ENCODE assay signal across 28 cellular contexts in the genomic region with DNA sequence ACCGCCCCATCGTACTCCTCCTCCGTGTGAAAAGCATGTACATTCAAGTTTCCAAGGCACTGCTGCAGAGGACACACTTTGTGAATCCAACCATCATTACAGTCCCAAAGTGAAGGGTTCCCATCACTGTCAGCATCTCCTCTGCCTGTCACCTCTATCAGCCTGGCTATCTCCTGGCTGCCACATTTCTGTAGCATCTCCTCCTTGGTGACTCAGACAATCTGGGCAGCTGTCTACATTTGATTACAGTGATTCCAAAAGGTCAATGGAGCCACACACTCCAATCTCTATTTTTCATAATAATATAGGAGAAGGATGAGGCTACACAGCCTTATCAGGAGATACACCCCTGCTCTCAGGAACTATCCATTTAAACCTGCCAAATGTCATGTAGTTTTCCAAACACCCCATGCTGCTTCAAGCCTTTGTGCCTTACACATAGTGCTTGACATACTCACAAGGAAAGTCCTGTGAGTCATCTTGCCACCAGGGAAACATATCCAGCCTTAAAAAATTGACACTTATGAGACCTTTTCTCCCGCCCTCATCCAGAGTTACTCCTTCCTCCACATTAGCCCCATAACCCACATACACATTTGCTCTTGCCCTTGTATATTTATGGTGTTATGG.
DNase-seq lines count a peak whose midpoint lies in the region; TF ChIP-seq lines count a peak whose summit lies in the region.
"Had no signal": no experiment of that assay in that cellular context is flagged by ENCODE, and none has a peak within 500 bp of the region (broad histone marks: within the 10 kb centered on the region; RNA-seq: fewer than 3 reads in every experiment).

No MANE protein-coding gene starts in this region.

- DNase-seq in GM03348 (ENCODE audit: low spot score) (peak; percentile 40), amniotic epithelial cell (ENCODE audit: low read depth) (peak; percentile 55), fibroblast of mammary gland (ENCODE audit: low read depth) (peak; percentile 68), stromal cell of bone marrow (ENCODE audit: low read depth) (peak; percentile 54), RPMI8226 (no peak), activated gamma-delta T cell treated with Interleukin-2 at 50 U/mL for 16 hours (no peak)
- DNase-seq in activated CD4-positive, alpha-beta T cell treated with anti-CD3 and anti-CD28 coated beads, Interleukin-2, amount 50 U/mL, for 48 hours: no peak
- DNase-seq: activated CD4-positive, alpha-beta memory T cell treated with anti-CD3 and anti-CD28 coated beads for 36 hours; activated CD8-positive, alpha-beta memory T cell treated with anti-CD3 and anti-CD28 coated beads, Interleukin-2, amount 50 U/mL, for 48 hours; AML-193; body of pancreas; CD4-positive, alpha-beta memory T cell; DMS 273 treated with DMSO at 0.1 percent for 48 hours; endodermal cell; esophagus squamous epithelium; GF-D8; left colon; naive B cell; NCI-H1694; NCI-H510A treated with DMSO at 0.1 percent for 48 hours; occipital lobe; retina; stimulated activated CD4-positive, alpha-beta T cell treated with anti-CD3 and anti-CD28 coated beads, Interleukin-4, amount 100 ng/mL, for 24 hours; stimulated activated naive CD4-positive, alpha-beta T cell; T-cell had no signal

- no peak overlapping the region for H3K4me3 ChIP-seq in fibroblast of mammary gland (ENCODE audit: control insufficient read depth, low read depth, low read length)
- H3K4me3 ChIP-seq: body of pancreas, esophagus squamous epithelium, SJSA1, thoracic aorta, vagina had no signal

- TF ChIP-seq CTCF in fibroblast of mammary gland (conservative IDR thresholded peaks at IDR 0.05; ENCODE audit: control insufficient read depth, insufficient read depth, low read depth, low read length): no peak

Comparison
In these comparisons a context has a peak if more than half of its experiments do, and no peak if none do; other contexts are left out.
1. DNase-seq: peak in GM03348 (single experiment), amniotic epithelial cell (single experiment), fibroblast of mammary gland (single experiment) and stromal cell of bone marrow (single experiment); none in activated CD4-positive, alpha-beta T cell treated with anti-CD3 and anti-CD28 coated beads, Interleukin-2, amount 50 U/mL, for 48 hours (0 of 2), RPMI8226 (single experiment) and activated gamma-delta T cell treated with Interleukin-2 at 50 U/mL for 16 hours (single experiment).